Comparison of ENCODE assay signal across 1 cellular context in genomic region chr6:8085053-8085511, GRCh38.
TF ChIP-seq lines count a peak whose summit lies in the region.

No MANE protein-coding gene starts in this region.

TF ChIP-seq in HCT116, 20 proteins besides CTCF, POLR2A, EP300 and RAD21 (continued from another document):
- TF ChIP-seq, protein P1, sequence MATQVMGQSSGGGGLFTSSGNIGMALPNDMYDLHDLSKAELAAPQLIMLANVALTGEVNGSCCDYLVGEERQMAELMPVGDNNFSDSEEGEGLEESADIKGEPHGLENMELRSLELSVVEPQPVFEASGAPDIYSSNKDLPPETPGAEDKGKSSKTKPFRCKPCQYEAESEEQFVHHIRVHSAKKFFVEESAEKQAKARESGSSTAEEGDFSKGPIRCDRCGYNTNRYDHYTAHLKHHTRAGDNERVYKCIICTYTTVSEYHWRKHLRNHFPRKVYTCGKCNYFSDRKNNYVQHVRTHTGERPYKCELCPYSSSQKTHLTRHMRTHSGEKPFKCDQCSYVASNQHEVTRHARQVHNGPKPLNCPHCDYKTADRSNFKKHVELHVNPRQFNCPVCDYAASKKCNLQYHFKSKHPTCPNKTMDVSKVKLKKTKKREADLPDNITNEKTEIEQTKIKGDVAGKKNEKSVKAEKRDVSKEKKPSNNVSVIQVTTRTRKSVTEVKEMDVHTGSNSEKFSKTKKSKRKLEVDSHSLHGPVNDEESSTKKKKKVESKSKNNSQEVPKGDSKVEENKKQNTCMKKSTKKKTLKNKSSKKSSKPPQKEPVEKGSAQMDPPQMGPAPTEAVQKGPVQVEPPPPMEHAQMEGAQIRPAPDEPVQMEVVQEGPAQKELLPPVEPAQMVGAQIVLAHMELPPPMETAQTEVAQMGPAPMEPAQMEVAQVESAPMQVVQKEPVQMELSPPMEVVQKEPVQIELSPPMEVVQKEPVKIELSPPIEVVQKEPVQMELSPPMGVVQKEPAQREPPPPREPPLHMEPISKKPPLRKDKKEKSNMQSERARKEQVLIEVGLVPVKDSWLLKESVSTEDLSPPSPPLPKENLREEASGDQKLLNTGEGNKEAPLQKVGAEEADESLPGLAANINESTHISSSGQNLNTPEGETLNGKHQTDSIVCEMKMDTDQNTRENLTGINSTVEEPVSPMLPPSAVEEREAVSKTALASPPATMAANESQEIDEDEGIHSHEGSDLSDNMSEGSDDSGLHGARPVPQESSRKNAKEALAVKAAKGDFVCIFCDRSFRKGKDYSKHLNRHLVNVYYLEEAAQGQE (IDR thresholded peaks at IDR 0.05; ENCODE audit: low read depth) = no peak
- peak; percentile 95 for TF ChIP-seq JUND (IDR thresholded peaks at IDR 0.05)
- 0 out of 2 replicates have a peak, but pooled peaks have one; percentile 23 for TF ChIP-seq POLR2AphosphoS5 (IDR thresholded peaks at IDR 0.05; ENCODE audit: low read depth, low read length)
TF ChIP-seq in HCT116: peak in this region for 10.
